ENCODE assay signal across 27 cellular contexts in genomic region chr15:101368868-101369642, GRCh38.
"Had no signal": no experiment of that assay in that cellular context is flagged by ENCODE, and none has a peak within 500 bp of the region (broad histone marks: within the 10 kb centered on the region; RNA-seq: fewer than 3 reads in every experiment).

No MANE protein-coding gene starts in this region.

- H3K9me3 Mint-ChIP-seq: natural killer cell had no signal

- H3K9me3 ChIP-seq: body of pancreas, colonic mucosa, esophagus squamous epithelium, thoracic aorta had no signal

- H3K4me3 Mint-ChIP-seq: activated naive CD8-positive, alpha-beta T cell; natural killer cell; T-helper 17 cell had no signal

- DNase-seq: activated CD4-positive, alpha-beta T cell treated with anti-CD3 and anti-CD28 coated beads for 48 hours; activated CD4-positive, alpha-beta T cell treated with anti-CD3 and anti-CD28 coated beads, Interleukin-2, amount 50 U/mL, for 48 hours; activated CD8-positive, alpha-beta memory T cell treated with anti-CD3 and anti-CD28 coated beads for 24 hours; activated effector memory CD4-positive, alpha-beta T cell treated with Interleukin-2 at 50 U/mL for 16 hours; activated naive CD4-positive, alpha-beta T cell treated with Interleukin-2 at 50 U/mL for 16 hours; aorta; body of pancreas; cerebellar nuclear complex; colonic mucosa; effector CD8-positive, alpha-beta T cell; esophagus squamous epithelium; foreskin melanocyte; left colon; mesendoderm; natural killer cell; stimulated activated CD4-positive, alpha-beta T cell treated with anti-CD3 and anti-CD28 coated beads, Interleukin-2, amount 100 ng/mL, for 48 hours; stimulated activated naive CD4-positive, alpha-beta T cell treated with Interleukin-2 at 50 U/mL for 16 hours; T-helper 17 cell; T1000; trophoblast cell; WERI-Rb-1 had no signal

- ATAC-seq: activated CD4-positive, CD25-positive, alpha-beta regulatory T cell treated with anti-CD3 and anti-CD28 coated beads, Interleukin-2, amount 50 U/mL, for 24 hours; body of pancreas; left colon; T-helper 17 cell had no signal

- H3K4me1 Mint-ChIP-seq: natural killer cell, T-helper 17 cell had no signal

- H3K4me1 ChIP-seq: colonic mucosa had no signal

- H3K36me3 Mint-ChIP-seq: activated naive CD8-positive, alpha-beta T cell; natural killer cell had no signal

- H3K27ac Mint-ChIP-seq: activated naive CD8-positive, alpha-beta T cell; natural killer cell; progenitor cell of endocrine pancreas; T-helper 17 cell had no signal

- H3K36me3 ChIP-seq: colonic mucosa, esophagus squamous epithelium, thoracic aorta, WERI-Rb-1 had no signal

- H3K27ac ChIP-seq: body of pancreas, colonic mucosa, epithelial cell of prostate, esophagus squamous epithelium, thoracic aorta, WERI-Rb-1 had no signal

- H3K4me3 ChIP-seq: body of pancreas, colonic mucosa, esophagus squamous epithelium, lung, thoracic aorta had no signal

- H3K27me3 ChIP-seq: body of pancreas, colonic mucosa had no signal
